ENCODE assay signal across 27 cellular contexts in genomic region chr7:111229181-111229740, GRCh38.
"Had no signal": no experiment of that assay in that cellular context is flagged by ENCODE, and none has a peak within 500 bp of the region (broad histone marks: within the 10 kb centered on the region; RNA-seq: fewer than 3 reads in every experiment).

No MANE protein-coding gene starts in this region.

- H3K4me3 ChIP-seq: body of pancreas, gastrocnemius medialis, psoas muscle, right atrium auricular region, testis, transverse colon had no signal

- H3K4me1 ChIP-seq: body of pancreas, parathyroid adenoma, psoas muscle, right atrium auricular region, testis, transverse colon had no signal

- FAIRE-seq: colon, endometrium, kidney, urothelium cell line had no signal

- H3K79me2 ChIP-seq: parathyroid adenoma had no signal

- DNase-seq: activated CD4-positive, alpha-beta T cell treated with anti-CD3 and anti-CD28 coated beads for 36 hours; activated CD4-positive, CD25-positive, alpha-beta regulatory T cell; activated CD8-positive, alpha-beta memory T cell treated with anti-CD3 and anti-CD28 coated beads, Interleukin-2, amount 10 ng/mL, durations not matched to agents 7 days and 5 days; activated CD8-positive, alpha-beta T cell treated with anti-CD3 and anti-CD28 coated beads, Interleukin-2, amount 10 ng/mL, durations not matched to agents 7 days and 5 days; activated naive CD8-positive, alpha-beta T cell treated with anti-CD3 and anti-CD28 coated beads, Interleukin-2, amount 50 U/mL, for 24 hours; activated T-cell treated with anti-CD3 and anti-CD28 coated beads, Interleukin-2, amount 50 U/mL, for 48 hours; body of pancreas; dermis blood vessel endothelial cell; effector CD4-positive, alpha-beta T cell; gastrocnemius medialis; glutamatergic neuron; kidney; left colon; midbrain; naive thymus-derived CD8-positive, alpha-beta T cell; nucleus accumbens; psoas muscle; stimulated activated CD4-positive, alpha-beta T cell treated with anti-CD3 and anti-CD28 coated beads, Interleukin-2, amount 100 ng/mL, for 48 hours; stimulated activated naive CD4-positive, alpha-beta T cell treated with Interleukin-2 at 50 U/mL for 16 hours; testis; transverse colon had no signal

- ATAC-seq: activated CD4-positive, alpha-beta T cell treated with anti-CD3 and anti-CD28 coated beads for 36 hours; activated CD8-positive, alpha-beta memory T cell treated with anti-CD3 and anti-CD28 coated beads, Interleukin-2, amount 10 ng/mL, durations not matched to agents 7 days and 5 days; activated CD8-positive, alpha-beta T cell treated with anti-CD3 and anti-CD28 coated beads, Interleukin-2, amount 10 ng/mL, durations not matched to agents 7 days and 5 days; activated naive CD8-positive, alpha-beta T cell treated with anti-CD3 and anti-CD28 coated beads, Interleukin-2, amount 50 U/mL, for 24 hours; body of pancreas; gastrocnemius medialis; left colon; naive thymus-derived CD8-positive, alpha-beta T cell; psoas muscle had no signal

- H3K36me3 ChIP-seq: gastrocnemius medialis, right atrium auricular region, transverse colon had no signal

- H3K9ac ChIP-seq: parathyroid adenoma had no signal

- H3K27me3 ChIP-seq: body of pancreas, gastrocnemius medialis, right atrium auricular region, testis, transverse colon had no signal

- H3K9me3 ChIP-seq: body of pancreas, gastrocnemius medialis, psoas muscle, right atrium auricular region, testis, transverse colon had no signal

- H2AFZ ChIP-seq: parathyroid adenoma had no signal

- H3K27ac ChIP-seq: body of pancreas, epithelial cell of prostate, gastrocnemius medialis, parathyroid adenoma, psoas muscle, right atrium auricular region, testis, transverse colon had no signal
